ENCODE assay signal across 9 cellular contexts in the genomic region with DNA sequence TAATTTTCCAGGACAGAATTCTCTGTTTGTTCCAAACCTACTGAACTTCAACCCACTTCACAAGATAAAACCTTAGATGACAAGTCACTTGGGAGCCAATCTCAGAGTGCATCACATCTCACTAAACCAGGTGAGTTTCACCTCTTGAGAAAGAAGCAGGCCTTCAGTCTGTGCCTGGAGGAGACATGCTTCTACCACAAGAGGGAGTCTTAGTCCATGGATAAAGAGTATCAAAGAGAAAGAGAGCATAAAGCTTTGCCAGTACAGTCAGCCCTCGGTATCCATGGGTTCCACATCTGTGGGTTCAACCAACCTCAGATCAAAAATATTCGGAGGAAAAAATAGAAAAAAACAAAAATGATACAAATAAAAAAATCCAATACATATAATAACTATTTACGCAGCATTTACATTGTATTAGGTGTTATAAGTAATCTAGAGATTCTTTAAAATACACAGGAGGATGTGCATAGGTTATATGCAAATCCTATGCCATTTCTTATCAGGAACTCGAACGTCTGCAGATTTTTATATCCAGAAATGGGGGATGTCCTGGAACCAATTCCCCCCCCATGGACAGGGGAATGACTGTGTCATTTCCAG. TPM values are rescaled to one million over a fixed set of nuclear protein-coding genes. Genes with fewer than 3 reads are reported as not detected.
DNase-seq lines count a peak whose midpoint lies in the region; ATAC-seq, FAIRE-seq and TF ChIP-seq lines count a peak whose summit lies in the region.
"Had no signal": no experiment of that assay in that cellular context is flagged by ENCODE, and none has a peak within 500 bp of the region (broad histone marks: within the 10 kb centered on the region; RNA-seq: fewer than 3 reads in every experiment).

No MANE protein-coding gene starts in this region.

- H3K4me1 ChIP-seq in OCI-LY7 (ENCODE audit: insufficient read depth, low read length, poor library complexity, severe bottlenecking) (no peaks in the 10 kb centered on the region), lung (ENCODE audit: control insufficient read depth in 2 of 2, insufficient read depth in 2 of 2, low read length in 2 of 2) (no peaks in the 10 kb centered on the region)

- intact Hi-C loops in OCI-LY7 (cut with micrococcal nuclease; ENCODE audit: unreplicated experiment) = loop anchor here (1.0 to 10.0 kb wide), 2 partner anchors 82 to 287 kb away; a partner anchor contains a TSS

- DNase-seq in NCI-H524 (lab: John Stamatoyannopoulos, UW) (peak; percentile 42 to 74), NCI-H524 treated with DMSO at 0.1 percent for 48 hours (lab: John Stamatoyannopoulos, UW) (no peak), HFF-Myc (ENCODE audit: extremely low read depth, low read depth) (no peak), OCI-LY7 (ENCODE audit: low spot score) (peak; percentile 72), cerebellar cortex (ENCODE audit: low spot score) (peak; percentile 72), lung (ENCODE audit: low spot score) (no peak), GM12891 (ENCODE audit: insufficient read length, low spot score) (no peak)

- no peak overlapping the region for H2AFZ ChIP-seq in OCI-LY7 (ENCODE audit: low read length)

- H3K9me3 ChIP-seq in OCI-LY7 (ENCODE audit: low read length) = no peaks in the 10 kb centered on the region
- H3K9me3 ChIP-seq in lung (ENCODE audit: control insufficient read depth in 2 of 2, insufficient read depth in 1 of 2, low read length in 1 of 2) = no peaks in the 10 kb centered on the region

- no peaks in the 10 kb centered on the region; the same call in 1 of the 2 replicates for H4K20me1 ChIP-seq in OCI-LY7 (ENCODE audit: insufficient read depth, low read length)

- TF ChIP-seq CTCF in HFF-Myc (IDR thresholded peaks at IDR 0.05; ENCODE audit: low read depth, low read length, missing control alignments) (peak; percentile 84), OCI-LY7 (conservative IDR thresholded peaks at IDR 0.05; ENCODE audit: low read length) (peak; percentile 90), lung (IDR thresholded peaks at IDR 0.05; ENCODE audit: control extremely low read depth, extremely low read depth) (peak; percentile 17)

- no peaks in the 10 kb centered on the region for H3K27me3 ChIP-seq in lung (ENCODE audit: control insufficient read depth, insufficient read depth)

- ATAC-seq in lung (ENCODE audit: insufficient read depth, low FRiP score) (no peak), HG02885 (IDR thresholded peaks at IDR 0.05; ENCODE audit: poor library complexity, unreplicated experiment) (no peak)

- POLR2A ChIA-PET in OCI-LY7 (lab: Charles Lee) = no interaction called here

- CTCF ChIA-PET in OCI-LY7 (lab: Charles Lee; ENCODE audit: unreplicated experiment) = no interaction called here

- no peak for TF ChIP-seq POLR2A in GM12891 (IDR thresholded peaks at IDR 0.05; ENCODE audit: low read depth, low read length)

- H3K9me2 ChIP-seq in OCI-LY7 (ENCODE audit: insufficient read depth, low read length) = no peaks in the 10 kb centered on the region

- H3K36me3 ChIP-seq in OCI-LY7 (ENCODE audit: insufficient read depth, low read length) = peaks cover 94% of the 10 kb centered on the region
- peaks cover 18 to 21% of the 10 kb centered on the region in 2 donors for H3K36me3 ChIP-seq in lung (ENCODE audit: control insufficient read depth in 2 of 2, insufficient read depth in 2 of 2, low read length in 2 of 2)

- WGBS in lung, 2 donors = 78 to 83% methylated on average over 5 of the region's 5 CpGs

- no TSS peak for BruUV-seq in OCI-LY7 (replicated peaks; lab: Mats Ljungman, UMichigan)

- H3K4me3 ChIP-seq in HFF-Myc (replicated peaks; ENCODE audit: low read depth, low read length) = no peak overlapping the region
- no peak overlapping the region for H3K4me3 ChIP-seq in OCI-LY7 (ENCODE audit: low read depth, low read length, poor library complexity, severe bottlenecking)
- H3K4me3 ChIP-seq in lung = no peak overlapping the region

- H3K79me2 ChIP-seq in OCI-LY7 (ENCODE audit: insufficient read depth, low read depth, low read length) = no peaks in the 10 kb centered on the region

- no peak for FAIRE-seq in GM12891 (lab: Jason Lieb, UNC)
- FAIRE-seq: G401.6 had no signal

- H3K27ac ChIP-seq in OCI-LY7 (ENCODE audit: low read depth, low read length, poor library complexity, severe bottlenecking) (no peak overlapping the region), lung (ENCODE audit: low read depth in 1 of 2, low read length in 1 of 2) (no peak overlapping the region)

- no peak overlapping the region for H3K4me2 ChIP-seq in OCI-LY7 (ENCODE audit: low read length)

TF ChIP-seq in GM12891, 5 proteins besides CTCF, POLR2A, EP300 and RAD21:
- TF ChIP-seq SPI1 (IDR thresholded peaks at IDR 0.05; ENCODE audit: low read depth, low read length) (no peak), POU2F2 (IDR thresholded peaks at IDR 0.05; ENCODE audit: low read depth, low read length) (no peak), TAF1 (IDR thresholded peaks at IDR 0.05; ENCODE audit: low read depth, low read length) (no peak), POLR2AphosphoS5 (IDR thresholded peaks at IDR 0.05; ENCODE audit: low read depth, low read length) (no peak), PAX5 (IDR thresholded peaks at IDR 0.05; ENCODE audit: insufficient read depth, low read length, severe bottlenecking) (no peak)

RNA-seq across cellular contexts. Expression of a gene that starts 37.7 kb away (rescaled TPM):
- total RNA-seq in OCI-LY7 (2014; rRNA removed; shearing (Covaris generic)) = 21.2 and 21.5 TPM in 2 replicates
- total RNA-seq in OCI-LY7 (2022) = 11.0 and 12.2 TPM in 2 replicates
- total RNA-seq in lung = 10 to 100 TPM in 1 of 2 donors, 1 to 10 TPM in 1; 7.4 to 15.7 TPM
- 10 to 100 TPM in 1 of 2 donors, 1 to 10 TPM in 1; 9.4 to 11.3 TPM for polyA plus RNA-seq in lung
- polyA plus RNA-seq in GM12891 (2012; ENCODE audit: low read depth, missing spikeins) = 9.2 TPM

Comparison
In these comparisons a context has a peak if more than half of its experiments do, and no peak if none do; other contexts are left out.
1. DNase-seq: peak in NCI-H524 (2 of 2), OCI-LY7 (single experiment) and cerebellar cortex (single experiment); none in NCI-H524 treated with DMSO at 0.1 percent for 48 hours (single experiment), HFF-Myc (single experiment), lung (single experiment) and GM12891 (single experiment).
2. CTCF ChIP-seq: peak in every context shown above with its lines; median percentile 90 in OCI-LY7; 84 in HFF-Myc; 17 in lung.